In the genomic region with DNA sequence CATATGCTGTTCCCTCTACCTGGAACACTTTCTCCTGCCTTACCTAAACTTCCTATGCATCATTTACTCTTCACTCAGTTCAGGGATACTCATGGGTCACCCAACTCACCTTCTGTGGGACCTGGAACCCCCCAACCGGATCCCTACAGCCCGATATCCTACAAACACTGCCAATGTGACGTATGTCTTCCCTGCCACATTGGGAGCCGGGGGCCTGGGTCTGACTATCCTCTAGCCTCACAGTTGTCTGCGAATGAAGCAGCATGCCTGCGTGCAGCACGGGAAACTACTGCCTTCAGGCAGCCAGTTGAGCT, we compare ENCODE assay signal across 8 cellular contexts. TPM values are rescaled to one million over a fixed set of nuclear protein-coding genes. Genes with fewer than 3 reads are reported as not detected.
DNase-seq lines count a peak whose midpoint lies in the region; ATAC-seq and TF ChIP-seq lines count a peak whose summit lies in the region.

No MANE protein-coding gene starts in this region.

- CTCF ChIA-PET in activated CD8-positive, alpha-beta T cell treated with anti-CD3 and anti-CD28 coated beads, Interleukin-2, amount 10 ng/mL, durations not matched to agents 7 days and 5 days (lab: Charles Lee), result interaction anchor here (1.0 to 5.9 kb wide), 13 partner anchors 8 to 263 kb away, joined by 3 to 31 read pairs (median 5); partner anchors contain the start of genes GNAI2, RASSF1 and TMEM115

- H3K4me3 ChIP-seq in HFF-Myc (replicated peaks; ENCODE audit: low read depth, low read length) (peak overlapping the region; percentile 75), iPS-11a (ENCODE audit: low read depth, low read length) (peak overlapping the region; percentile 94)

- peaks cover 56% of the 10 kb centered on the region for H3K36me3 Mint-ChIP-seq in activated CD8-positive, alpha-beta T cell treated with anti-CD3 and anti-CD28 coated beads, Interleukin-2, amount 10 ng/mL, durations not matched to agents 7 days and 5 days (ENCODE audit: low read depth)
- H3K36me3 Mint-ChIP-seq in stimulated activated effector memory CD8-positive, alpha-beta T cell treated with anti-CD3 and anti-CD28 coated beads, Interleukin-12 subunit alpha, Interleukin-12 subunit beta, amount 100 ng/mL, for 72 hours, result peaks cover 87% of the 10 kb centered on the region

- ATAC-seq in activated CD8-positive, alpha-beta T cell treated with anti-CD3 and anti-CD28 coated beads, Interleukin-2, amount 10 ng/mL, durations not matched to agents 7 days and 5 days, result no peak
- no peak for ATAC-seq in stimulated activated effector memory CD8-positive, alpha-beta T cell treated with anti-CD3 and anti-CD28 coated beads, Interleukin-12 subunit alpha, Interleukin-12 subunit beta, amount 100 ng/mL, for 72 hours
- ATAC-seq in GM21737 (IDR thresholded peaks at IDR 0.05; ENCODE audit: unreplicated experiment), result no peak
- no peak for ATAC-seq in GM19324 (IDR thresholded peaks at IDR 0.05; ENCODE audit: low FRiP score, unreplicated experiment)

- DNase-seq in HFF-Myc (ENCODE audit: extremely low read depth, low read depth), result no peak
- no peak for DNase-seq in activated CD8-positive, alpha-beta T cell treated with anti-CD3 and anti-CD28 coated beads, Interleukin-2, amount 10 ng/mL, durations not matched to agents 7 days and 5 days
- no peak for DNase-seq in stimulated activated effector memory CD8-positive, alpha-beta T cell treated with anti-CD3 and anti-CD28 coated beads, Interleukin-12 subunit alpha, Interleukin-12 subunit beta, amount 100 ng/mL, for 72 hours (ENCODE audit: low spot score in 2 of 2)
- no peak for DNase-seq in DMS 273 (lab: John Stamatoyannopoulos, UW; ENCODE audit: unreplicated experiment)
- no peak for DNase-seq in GM19240 (ENCODE audit: insufficient read length, low spot score)

- no peaks in the 10 kb centered on the region for H3K9me3 Mint-ChIP-seq in activated CD8-positive, alpha-beta T cell treated with anti-CD3 and anti-CD28 coated beads, Interleukin-2, amount 10 ng/mL, durations not matched to agents 7 days and 5 days (ENCODE audit: insufficient read depth)
- H3K9me3 Mint-ChIP-seq in stimulated activated effector memory CD8-positive, alpha-beta T cell treated with anti-CD3 and anti-CD28 coated beads, Interleukin-12 subunit alpha, Interleukin-12 subunit beta, amount 100 ng/mL, for 72 hours, result no peaks in the 10 kb centered on the region

- peak overlapping the region; percentile 96 for H3K4me3 Mint-ChIP-seq in activated CD8-positive, alpha-beta T cell treated with anti-CD3 and anti-CD28 coated beads, Interleukin-2, amount 10 ng/mL, durations not matched to agents 7 days and 5 days
- H3K4me3 Mint-ChIP-seq in stimulated activated effector memory CD8-positive, alpha-beta T cell treated with anti-CD3 and anti-CD28 coated beads, Interleukin-12 subunit alpha, Interleukin-12 subunit beta, amount 100 ng/mL, for 72 hours, result peak overlapping the region; percentile 99

- POLR2A ChIA-PET in activated CD8-positive, alpha-beta T cell treated with anti-CD3 and anti-CD28 coated beads, Interleukin-2, amount 10 ng/mL, durations not matched to agents 7 days and 5 days (lab: Charles Lee), result interaction anchor here (0.7 to 3.2 kb wide), 10 partner anchors 9 to 537 kb away, joined by 3 to 35 read pairs (median 6); partner anchors contain the start of genes CISH, HYAL3, MAPKAPK3 and NAA80

- no peak for TF ChIP-seq CTCF in HFF-Myc (IDR thresholded peaks at IDR 0.05; ENCODE audit: low read depth, low read length, missing control alignments)

- no peaks in the 10 kb centered on the region for H3K27me3 Mint-ChIP-seq in activated CD8-positive, alpha-beta T cell treated with anti-CD3 and anti-CD28 coated beads, Interleukin-2, amount 10 ng/mL, durations not matched to agents 7 days and 5 days (ENCODE audit: low read depth)

- peaks cover 68% of the 10 kb centered on the region for H3K4me1 Mint-ChIP-seq in activated CD8-positive, alpha-beta T cell treated with anti-CD3 and anti-CD28 coated beads, Interleukin-2, amount 10 ng/mL, durations not matched to agents 7 days and 5 days (ENCODE audit: low read depth)
- peaks cover 72% of the 10 kb centered on the region for H3K4me1 Mint-ChIP-seq in stimulated activated effector memory CD8-positive, alpha-beta T cell treated with anti-CD3 and anti-CD28 coated beads, Interleukin-12 subunit alpha, Interleukin-12 subunit beta, amount 100 ng/mL, for 72 hours

- peak overlapping the region; percentile 99 for H3K27ac Mint-ChIP-seq in activated CD8-positive, alpha-beta T cell treated with anti-CD3 and anti-CD28 coated beads, Interleukin-2, amount 10 ng/mL, durations not matched to agents 7 days and 5 days
- peak overlapping the region; percentile 98 for H3K27ac Mint-ChIP-seq in stimulated activated effector memory CD8-positive, alpha-beta T cell treated with anti-CD3 and anti-CD28 coated beads, Interleukin-12 subunit alpha, Interleukin-12 subunit beta, amount 100 ng/mL, for 72 hours

RNA-seq across cellular contexts. Expression of gene NPRL2, which starts 0.4 kb away (rescaled TPM):
- total RNA-seq in activated CD8-positive, alpha-beta T cell treated with anti-CD3 and anti-CD28 coated beads, Interleukin-2, amount 10 ng/mL, durations not matched to agents 7 days and 5 days, result 10 to 100 TPM; 59.8 to 60.3 TPM

RNA-seq across cellular contexts. Expression of gene CYB561D2, which starts 0.5 kb away (rescaled TPM):
- total RNA-seq in activated CD8-positive, alpha-beta T cell treated with anti-CD3 and anti-CD28 coated beads, Interleukin-2, amount 10 ng/mL, durations not matched to agents 7 days and 5 days, result 10 to 100 TPM; 42.5 to 43.6 TPM

RNA-seq across cellular contexts. Expression of gene ZMYND10, which starts 4.6 kb away (rescaled TPM):
- total RNA-seq in activated CD8-positive, alpha-beta T cell treated with anti-CD3 and anti-CD28 coated beads, Interleukin-2, amount 10 ng/mL, durations not matched to agents 7 days and 5 days, result 1 to 10 TPM; 5.0 to 5.1 TPM

RNA-seq across cellular contexts. Expression of gene TMEM115, which starts 9.2 kb away (rescaled TPM):
- 10 to 100 TPM; 18.0 to 18.9 TPM for total RNA-seq in activated CD8-positive, alpha-beta T cell treated with anti-CD3 and anti-CD28 coated beads, Interleukin-2, amount 10 ng/mL, durations not matched to agents 7 days and 5 days

RNA-seq across cellular contexts. Expression of gene RASSF1, which starts 9.5 kb away (rescaled TPM):
- 100 to 1,000 TPM; 172 to 174 TPM for total RNA-seq in activated CD8-positive, alpha-beta T cell treated with anti-CD3 and anti-CD28 coated beads, Interleukin-2, amount 10 ng/mL, durations not matched to agents 7 days and 5 days
